22 cellular contexts compared by ENCODE assay signal in the genomic region with DNA sequence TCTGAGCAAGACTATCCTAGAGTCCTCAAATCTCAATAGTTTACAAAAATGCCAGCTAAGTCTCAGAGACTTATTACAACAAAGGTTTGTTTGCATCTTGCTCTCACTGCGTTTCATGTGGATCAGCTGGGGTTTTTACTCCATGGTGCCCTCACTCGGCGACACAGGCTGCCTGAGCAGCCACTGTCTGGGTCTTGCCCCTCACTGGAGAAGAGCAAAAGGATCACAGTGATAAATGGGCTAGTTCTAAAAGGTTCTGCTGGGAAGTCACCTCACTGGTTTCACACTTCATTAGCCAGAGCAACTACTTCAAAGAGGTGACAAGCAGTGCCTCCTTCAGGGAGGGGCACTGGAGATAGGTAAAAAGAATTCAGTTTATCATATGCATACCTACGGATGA.
DNase-seq lines count a peak whose midpoint lies in the region; ATAC-seq and TF ChIP-seq lines count a peak whose summit lies in the region.
"Had no signal": no experiment of that assay in that cellular context is flagged by ENCODE, and none has a peak within 500 bp of the region (broad histone marks: within the 10 kb centered on the region; RNA-seq: fewer than 3 reads in every experiment).

No MANE protein-coding gene starts in this region.

- H3K36me3 ChIP-seq in GM23338 (ENCODE audit: insufficient read depth) (no peaks in the 10 kb centered on the region), neuronal stem cell (replicated peaks in 1 of 2; ENCODE audit: control insufficient read depth in 2 of 2, insufficient read depth in 2 of 2, low read length in 2 of 2) (no peaks in the 10 kb centered on the region)
- H3K36me3 ChIP-seq: lower lobe of right lung had no signal

- WGBS in neuronal stem cell (ENCODE audit: extremely low coverage in 2 of 2, insufficient read length in 2 of 2, insufficient replicate concordance in 1 of 2), 2 donors, result no CpG with 5 or more reads among the region's 4 CpGs

- H2BK120ac ChIP-seq in neuronal stem cell (ENCODE audit: low read depth, low read length), result no peak overlapping the region

- H3K14ac ChIP-seq in neuronal stem cell (ENCODE audit: low read length), result no peak overlapping the region

- H3K4me2 ChIP-seq in GM23338, result no peak overlapping the region
- no peak overlapping the region for H3K4me2 ChIP-seq in neuronal stem cell (ENCODE audit: insufficient read depth, low read length, poor library complexity, severe bottlenecking)
- H3K4me2 ChIP-seq: hepatocyte had no signal

- no peak overlapping the region for H3K27ac Mint-ChIP-seq in GM23338
- H3K27ac Mint-ChIP-seq: activated CD4-positive, alpha-beta memory T cell treated with anti-CD3 and anti-CD28 coated beads, Interleukin-2, amount 10 ng/mL, durations not matched to agents 7 days and 5 days; activated naive CD8-positive, alpha-beta T cell treated with anti-CD3 and anti-CD28 coated beads, Interleukin-2, amount 50 U/mL, for 24 hours had no signal

- H3K9me2 ChIP-seq in GM23338 (ENCODE audit: insufficient read depth), result no peaks in the 10 kb centered on the region

- no peaks in the 10 kb centered on the region for H3F3A ChIP-seq in GM23338 (replicated peaks; ENCODE audit: low read depth)

- DNase-seq in GM23338 (ENCODE audit: low spot score) (peak; percentile 31), NB4 (ENCODE audit: low read depth) (peak; percentile 3), ecto neural progenitor cell (ENCODE audit: low spot score) (peak; percentile 54), neuronal stem cell (ENCODE audit: low spot score) (peak; percentile 1), mucosa of gallbladder (ENCODE audit: low spot score) (no peak), CD1c-positive myeloid dendritic cell (ENCODE audit: extremely low spot score) (no peak)
- DNase-seq: activated CD4-positive, alpha-beta memory T cell treated with anti-CD3 and anti-CD28 coated beads, Interleukin-2, amount 10 ng/mL, durations not matched to agents 7 days and 5 days; activated gamma-delta T cell; activated naive CD8-positive, alpha-beta T cell treated with anti-CD3 and anti-CD28 coated beads, Interleukin-2, amount 50 U/mL, for 24 hours; effector CD4-positive, alpha-beta T cell; foreskin melanocyte; lower lobe of right lung; NCI-H1105; NCI-H2029; NCI-H446 treated with DMSO at 0.1 percent for 48 hours; small intestine; stimulated activated CD4-positive, alpha-beta T cell treated with anti-CD3 and anti-CD28 coated beads, Interleukin-4, amount 100 ng/mL, for 1 hour; stimulated activated naive CD4-positive, alpha-beta T cell; T1000; testis had no signal

- no peaks in the 10 kb centered on the region for H3K27me3 Mint-ChIP-seq in GM23338 (ENCODE audit: insufficient read depth, low read depth, poor library complexity)
- H3K27me3 Mint-ChIP-seq: activated CD4-positive, alpha-beta memory T cell treated with anti-CD3 and anti-CD28 coated beads, Interleukin-2, amount 10 ng/mL, durations not matched to agents 7 days and 5 days; activated naive CD8-positive, alpha-beta T cell treated with anti-CD3 and anti-CD28 coated beads, Interleukin-2, amount 50 U/mL, for 24 hours had no signal

- H2BK12ac ChIP-seq in neuronal stem cell (ENCODE audit: low read length), result no peak overlapping the region

- no peaks in the 10 kb centered on the region for H3K4me1 ChIP-seq in GM23338 (ENCODE audit: insufficient read depth)
- H3K4me1 ChIP-seq in neuronal stem cell (ENCODE audit: control insufficient read depth in 2 of 2, insufficient read depth in 1 of 2, low read depth in 1 of 2, low read length in 2 of 2), result peaks cover 0 to 4% of the 10 kb centered on the region in 2 donors
- H3K4me1 ChIP-seq: lower lobe of right lung, testis had no signal

- peaks cover 0 to 1% of the 10 kb centered on the region in 2 donors for H3K9me3 ChIP-seq in neuronal stem cell (replicated peaks in 1 of 2; ENCODE audit: control insufficient read depth in 2 of 2, insufficient read depth in 1 of 2, low read depth in 1 of 2, low read length in 2 of 2)
- H3K9me3 ChIP-seq: lower lobe of right lung, testis had no signal

- ATAC-seq in GM23338, result peak; percentile 83
- no peak for ATAC-seq in HG03354 (IDR thresholded peaks at IDR 0.05; ENCODE audit: poor library complexity, severe bottlenecking, unreplicated experiment)
- ATAC-seq: activated naive CD8-positive, alpha-beta T cell treated with anti-CD3 and anti-CD28 coated beads, Interleukin-2, amount 50 U/mL, for 24 hours; lower lobe of right lung had no signal

- no peak overlapping the region for H3K4me3 Mint-ChIP-seq in GM23338
- H3K4me3 Mint-ChIP-seq: activated CD4-positive, alpha-beta memory T cell treated with anti-CD3 and anti-CD28 coated beads, Interleukin-2, amount 10 ng/mL, durations not matched to agents 7 days and 5 days; activated naive CD8-positive, alpha-beta T cell treated with anti-CD3 and anti-CD28 coated beads, Interleukin-2, amount 50 U/mL, for 24 hours had no signal

- no peaks in the 10 kb centered on the region for H4K20me1 ChIP-seq in GM23338 (replicated peaks; ENCODE audit: insufficient read depth)

- no peak overlapping the region for H3K23ac ChIP-seq in neuronal stem cell (ENCODE audit: low read depth, low read length, poor library complexity)

- no peak overlapping the region for H4K91ac ChIP-seq in neuronal stem cell (ENCODE audit: low read depth, low read length, poor library complexity)

- no peak overlapping the region for H4K8ac ChIP-seq in neuronal stem cell (ENCODE audit: low read depth, low read length)

- no peak for TF ChIP-seq POLR2A in NB4 (IDR thresholded peaks at IDR 0.05; ENCODE audit: extremely low read depth, insufficient read length)

- H3K4me1 Mint-ChIP-seq in GM23338, result peaks cover 4% of the 10 kb centered on the region; the same call in 2 of the 3 replicates
- H3K4me1 Mint-ChIP-seq: activated CD4-positive, alpha-beta memory T cell treated with anti-CD3 and anti-CD28 coated beads, Interleukin-2, amount 10 ng/mL, durations not matched to agents 7 days and 5 days; activated naive CD8-positive, alpha-beta T cell treated with anti-CD3 and anti-CD28 coated beads, Interleukin-2, amount 50 U/mL, for 24 hours had no signal

- H2BK15ac ChIP-seq in neuronal stem cell (ENCODE audit: low read length), result no peak overlapping the region

- H3K9me3 Mint-ChIP-seq in GM23338, result peaks cover under 1% of the 10 kb centered on the region

- no peak overlapping the region for H2AK5ac ChIP-seq in neuronal stem cell (ENCODE audit: low read depth, low read length)

- H3K79me1 ChIP-seq in neuronal stem cell (ENCODE audit: low read depth, low read length), result no peaks in the 10 kb centered on the region

- H3K27ac ChIP-seq in GM23338 (ENCODE audit: low read depth) (no peak overlapping the region), neuronal stem cell (replicated peaks; ENCODE audit: low read length) (no peak overlapping the region)
- H3K27ac ChIP-seq: hepatocyte, lower lobe of right lung, testis had no signal

- H2BK5ac ChIP-seq in neuronal stem cell (ENCODE audit: low read length), result no peak overlapping the region

- no peak overlapping the region for H3K18ac ChIP-seq in neuronal stem cell (ENCODE audit: low read length)

- no peak overlapping the region for H3K9ac ChIP-seq in neuronal stem cell (ENCODE audit: low read depth, low read length, poor library complexity)

- H3K36me3 Mint-ChIP-seq in GM23338 (ENCODE audit: low read depth), result peaks cover 1% of the 10 kb centered on the region; the same call in 2 of the 3 replicates

- H3K27me3 ChIP-seq in GM23338 (ENCODE audit: insufficient read depth) (no peaks in the 10 kb centered on the region), neuronal stem cell (ENCODE audit: control insufficient read depth in 3 of 3, insufficient read depth in 3 of 3, low read depth in 1 of 3, low read length in 3 of 3) (no peaks in the 10 kb centered on the region)
- H3K27me3 ChIP-seq: hepatocyte, testis had no signal

- peak; percentile 34 to 49; a peak in 3 of 4 replicates for TF ChIP-seq CTCF in GM23338 (conservative IDR thresholded peaks at IDR 0.05; ENCODE audit: low read depth in 2 of 2)
- no peak for TF ChIP-seq CTCF in NB4 (IDR thresholded peaks at IDR 0.05; ENCODE audit: low read depth, low read length)

- H3K4ac ChIP-seq in neuronal stem cell (ENCODE audit: low read length), result no peak overlapping the region

- no peak overlapping the region for H2AFZ ChIP-seq in GM23338
- no peak overlapping the region for H2AFZ ChIP-seq in neuronal stem cell (ENCODE audit: low read length)
- H2AFZ ChIP-seq: hepatocyte had no signal

- H3K4me3 ChIP-seq in GM23338, result no peak overlapping the region
- no peak overlapping the region for H3K4me3 ChIP-seq in NB4 (ENCODE audit: low read depth, low read length)
- no peak overlapping the region for H3K4me3 ChIP-seq in neuronal stem cell (ENCODE audit: low read length in 2 of 2)
- H3K4me3 ChIP-seq: hepatocyte, lower lobe of right lung, testis had no signal

- H3K79me2 ChIP-seq in GM23338 (replicated peaks; ENCODE audit: insufficient read depth), result no peaks in the 10 kb centered on the region
- H3K79me2 ChIP-seq: hepatocyte had no signal

TF ChIP-seq in GM23338, 12 proteins besides CTCF, POLR2A, EP300 and RAD21 (continues in another document):
- TF ChIP-seq EZH2 (IDR thresholded peaks at IDR 0.05; ENCODE audit: low read depth, unreplicated experiment) (no peak), NANOG (IDR thresholded peaks at IDR 0.05; ENCODE audit: borderline replicate concordance) (no peak), STAT1 (IDR thresholded peaks at IDR 0.05; ENCODE audit: unreplicated experiment) (no peak), EZH2phosphoT487 (IDR thresholded peaks at IDR 0.05; ENCODE audit: unreplicated experiment) (no peak)

Comparison
In these comparisons a context has a peak if more than half of its experiments do, and no peak if none do; other contexts are left out.
1. DNase-seq: peak in GM23338 (single experiment), NB4 (single experiment), ecto neural progenitor cell (single experiment) and neuronal stem cell (single experiment); none in mucosa of gallbladder (single experiment) and CD1c-positive myeloid dendritic cell (single experiment).